21 cellular contexts compared by ENCODE assay signal in genomic region chr17:1565860-1566259, GRCh38.
"Had no signal": no experiment of that assay in that cellular context is flagged by ENCODE, and none has a peak within 500 bp of the region (broad histone marks: within the 10 kb centered on the region; RNA-seq: fewer than 3 reads in every experiment).

No MANE protein-coding gene starts in this region.

- H3K27me3 ChIP-seq: spleen, suprapubic skin, upper lobe of right lung had no signal

- H3K36me3 Mint-ChIP-seq: activated naive CD8-positive, alpha-beta T cell; immature natural killer cell had no signal

- H3K36me3 ChIP-seq: lower lobe of right lung, spleen, suprapubic skin, upper lobe of right lung had no signal

- ATAC-seq: esophagus mucosa, lower lobe of right lung, right cardiac atrium, T-helper 17 cell, upper lobe of right lung had no signal

- H3K27ac ChIP-seq: suprapubic skin, upper lobe of right lung had no signal

- H3K4me3 ChIP-seq: suprapubic skin, upper lobe of right lung had no signal

- H3K9me3 Mint-ChIP-seq: activated CD8-positive, alpha-beta T cell treated with anti-CD3 and anti-CD28 coated beads for 36 hours; endodermal cell; immature natural killer cell had no signal

- H3K4me3 Mint-ChIP-seq: endodermal cell had no signal

- H3K9me3 ChIP-seq: lower lobe of right lung, SK-N-SH, spleen, suprapubic skin, upper lobe of right lung had no signal

- H3K27me3 Mint-ChIP-seq: activated CD8-positive, alpha-beta T cell treated with anti-CD3 and anti-CD28 coated beads for 36 hours; activated naive CD8-positive, alpha-beta T cell; T-helper 17 cell had no signal

- DNase-seq: activated CD8-positive, alpha-beta memory T cell treated with anti-CD3 and anti-CD28 coated beads, Interleukin-2, amount 50 U/mL, for 4 hours; activated CD8-positive, alpha-beta T cell treated with anti-CD3 and anti-CD28 coated beads for 36 hours; activated effector memory CD4-positive, alpha-beta T cell treated with Interleukin-2 at 50 U/mL for 16 hours; anterior cingulate cortex; cerebellar nuclear complex; dermis blood vessel endothelial cell; endodermal cell; foreskin fibroblast; glutamatergic neuron; immature natural killer cell; lower lobe of right lung; midbrain; SK-N-SH; spleen; stimulated activated CD4-positive, alpha-beta T cell treated with anti-CD3 and anti-CD28 coated beads, Interleukin-1b, Interleukin-23, amount 100 ng/mL, for 48 hours; T-helper 17 cell; upper lobe of right lung had no signal
